25 cellular contexts compared by ENCODE assay signal in the genomic region with DNA sequence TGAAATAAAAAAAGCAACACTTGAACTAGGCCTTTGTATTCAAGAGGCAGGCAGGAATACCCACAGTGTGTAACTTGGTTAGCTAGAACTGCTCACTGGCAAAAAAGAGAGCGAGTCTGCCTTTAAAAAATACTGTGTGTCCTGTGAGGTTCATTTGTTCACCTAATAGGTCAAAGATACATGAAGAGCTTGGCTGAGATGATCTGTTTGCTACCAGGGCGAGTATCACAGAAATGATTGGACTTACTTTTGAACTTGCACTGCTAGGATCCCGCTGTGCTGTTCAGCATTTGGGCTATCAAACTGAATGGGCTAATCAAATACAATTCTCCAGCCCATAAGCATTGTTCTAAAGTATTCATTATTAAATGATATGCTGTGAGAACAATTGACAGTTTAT.
A peak's percentile ranks its signal among the peaks of the same experiment; 100 is the strongest.
DNase-seq lines count a peak whose midpoint lies in the region; ATAC-seq and TF ChIP-seq lines count a peak whose summit lies in the region.
"Had no signal": no experiment of that assay in that cellular context is flagged by ENCODE, and none has a peak within 500 bp of the region (broad histone marks: within the 10 kb centered on the region; RNA-seq: fewer than 3 reads in every experiment).

No MANE protein-coding gene starts in this region.

- H3K4me3 Mint-ChIP-seq in endodermal cell, result no peak overlapping the region
- H3K4me3 Mint-ChIP-seq in nephron progenitor cell, result no peak overlapping the region
- H3K4me3 Mint-ChIP-seq: CD14-positive monocyte; CD4-positive, alpha-beta memory T cell; CD4-positive, CD25-positive, alpha-beta regulatory T cell; CD8-positive, alpha-beta memory T cell had no signal

- ATAC-seq in left cardiac atrium (no peak), left lobe of liver (peak; percentile 55)
- ATAC-seq: GM12878 had no signal

- H3K9ac ChIP-seq in endodermal cell (ENCODE audit: extremely low read depth, low read length, poor library complexity, severe bottlenecking), result no peak overlapping the region
- H3K9ac ChIP-seq: BLaER1 had no signal

- H3K36me3 ChIP-seq in left ventricle myocardium inferior (peaks cover 21% of the 10 kb centered on the region), endodermal cell (ENCODE audit: control insufficient read depth, insufficient read depth, low read length) (no peaks in the 10 kb centered on the region)
- H3K36me3 ChIP-seq: BE2C, BLaER1 had no signal

- no peaks in the 10 kb centered on the region for H3K36me3 Mint-ChIP-seq in endodermal cell (ENCODE audit: low read depth)
- no peaks in the 10 kb centered on the region for H3K36me3 Mint-ChIP-seq in nephron progenitor cell (ENCODE audit: low read depth)
- H3K36me3 Mint-ChIP-seq: CD14-positive monocyte; CD4-positive, alpha-beta memory T cell; CD4-positive, CD25-positive, alpha-beta regulatory T cell; CD8-positive, alpha-beta memory T cell had no signal

- TF ChIP-seq CTCF in left ventricle myocardium inferior (IDR thresholded peaks at IDR 0.05; ENCODE audit: borderline replicate concordance), result no peak
- no peak for TF ChIP-seq CTCF in endodermal cell (conservative IDR thresholded peaks at IDR 0.05)
- no peak for TF ChIP-seq CTCF in nephron progenitor cell (IDR thresholded peaks at IDR 0.05)

- H3K4me1 ChIP-seq in left ventricle myocardium inferior (peaks cover 23% of the 10 kb centered on the region), endodermal cell (ENCODE audit: control insufficient read depth, insufficient read depth, low read length) (peaks cover 2% of the 10 kb centered on the region)
- H3K4me1 ChIP-seq: BE2C had no signal

- peak overlapping the region; percentile 27 for H3K27ac ChIP-seq in left ventricle myocardium inferior (replicated peaks)
- peak overlapping the region; percentile 40 for H3K27ac ChIP-seq in endodermal cell (ENCODE audit: low read depth, low read length)
- H3K27ac ChIP-seq: BLaER1 had no signal

- H3K4me3 ChIP-seq in left ventricle myocardium inferior, result no peak overlapping the region
- no peak overlapping the region for H3K4me3 ChIP-seq in endodermal cell (ENCODE audit: low read length)
- H3K4me3 ChIP-seq: BLaER1, GM12878 had no signal

- DNase-seq in left ventricle myocardium inferior, result no peak
- DNase-seq in left cardiac atrium, result no peak
- no peak for DNase-seq in endodermal cell
- DNase-seq in left lobe of liver (ENCODE audit: low spot score), result no peak
- no peak for DNase-seq in nephron progenitor cell
- DNase-seq in RPMI8226, result no peak
- DNase-seq in T-helper 2 cell, result no peak
- no peak for DNase-seq in NCI-H2081 (lab: John Stamatoyannopoulos, UW)
- DNase-seq: 8988T; ACHN; BE2C; C1 segment of cervical spinal cord; CD4-positive, alpha-beta memory T cell; CD4-positive, CD25-positive, alpha-beta regulatory T cell; CD8-positive, alpha-beta memory T cell; COR-L47; DMS 273 treated with DMSO at 0.1 percent for 48 hours; DMS153; DMS53; DND-41; EL; GDM1 had no signal

- H3K9me3 ChIP-seq in left ventricle myocardium inferior (replicated peaks) (no peaks in the 10 kb centered on the region), endodermal cell (ENCODE audit: control insufficient read depth, low read length) (no peaks in the 10 kb centered on the region)
- H3K9me3 ChIP-seq: BE2C, BLaER1 had no signal

- H3K9me3 Mint-ChIP-seq in endodermal cell (no peaks in the 10 kb centered on the region), nephron progenitor cell (no peaks in the 10 kb centered on the region)

- H3K27ac Mint-ChIP-seq in endodermal cell, result no peak overlapping the region
- peak overlapping the region; percentile 66 for H3K27ac Mint-ChIP-seq in nephron progenitor cell
- H3K27ac Mint-ChIP-seq: CD14-positive monocyte; CD4-positive, alpha-beta memory T cell; CD4-positive, CD25-positive, alpha-beta regulatory T cell; CD8-positive, alpha-beta memory T cell had no signal

- H3K27me3 ChIP-seq in left ventricle myocardium inferior (ENCODE audit: low read depth), result no peaks in the 10 kb centered on the region
- no peaks in the 10 kb centered on the region for H3K27me3 ChIP-seq in endodermal cell (ENCODE audit: control insufficient read depth, insufficient read depth, low read length, poor library complexity, severe bottlenecking)
- H3K27me3 ChIP-seq: BE2C, BLaER1 had no signal

- no peaks in the 10 kb centered on the region for H3K27me3 Mint-ChIP-seq in endodermal cell (ENCODE audit: insufficient read depth)
- peaks cover 4% of the 10 kb centered on the region for H3K27me3 Mint-ChIP-seq in nephron progenitor cell (ENCODE audit: low read depth, poor library complexity)
- H3K27me3 Mint-ChIP-seq: CD4-positive, alpha-beta memory T cell; CD4-positive, CD25-positive, alpha-beta regulatory T cell; CD8-positive, alpha-beta memory T cell had no signal

- peaks cover 27% of the 10 kb centered on the region for H3K4me1 Mint-ChIP-seq in endodermal cell
- peaks cover 90% of the 10 kb centered on the region for H3K4me1 Mint-ChIP-seq in nephron progenitor cell
- H3K4me1 Mint-ChIP-seq: CD14-positive monocyte; CD4-positive, alpha-beta memory T cell; CD4-positive, CD25-positive, alpha-beta regulatory T cell; CD8-positive, alpha-beta memory T cell had no signal

- intact Hi-C loops in left ventricle myocardium inferior (cut with micrococcal nuclease), result no loop called here
- intact Hi-C loops in left cardiac atrium (cut with DNase I), result no loop called here

- 91 to 99% methylated on average over 3 of the region's 3 CpGs for WGBS in endodermal cell (ENCODE audit: insufficient coverage in 1 of 2, insufficient read length in 1 of 2), 2 experiments
